8 cellular contexts compared by ENCODE assay signal in the genomic region with DNA sequence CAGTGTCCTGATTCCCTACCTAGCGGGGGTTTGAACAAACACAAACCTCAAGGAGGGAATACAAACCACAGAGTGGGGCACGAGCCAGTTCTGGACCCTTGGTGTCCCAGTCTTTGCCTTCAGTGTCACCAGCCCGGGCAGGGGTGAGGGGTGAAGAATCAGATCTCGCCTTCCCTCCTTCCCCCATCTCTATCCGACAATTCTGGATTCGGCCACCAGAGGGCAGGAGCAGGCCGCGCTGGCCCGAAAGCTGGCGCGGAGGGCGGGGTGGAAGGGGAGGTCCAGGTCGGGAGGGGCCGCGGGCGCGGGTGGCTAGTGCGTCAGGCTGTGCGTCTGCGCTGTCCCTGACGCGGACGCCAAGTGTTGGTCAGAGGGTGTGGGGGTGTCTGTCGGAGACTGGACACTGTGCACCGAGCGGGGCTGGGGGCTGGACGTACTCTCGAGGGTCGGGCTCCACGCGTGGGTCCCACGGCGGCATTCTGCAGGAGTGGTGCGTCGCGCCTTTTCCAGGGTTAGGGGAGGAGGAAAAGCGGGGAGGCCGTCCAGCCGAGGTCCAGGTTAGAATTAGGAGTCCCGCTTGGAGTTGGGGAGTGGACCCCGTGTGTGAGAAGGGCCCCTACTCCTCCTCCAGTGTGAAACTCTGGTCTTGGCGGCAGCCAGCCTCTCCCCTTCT. TPM values are rescaled to one million over a fixed set of nuclear protein-coding genes. Genes with fewer than 3 reads are reported as not detected.
DNase-seq lines count a peak whose midpoint lies in the region; ATAC-seq, FAIRE-seq and TF ChIP-seq lines count a peak whose summit lies in the region.

No MANE protein-coding gene starts in this region.

- no peaks in the 10 kb centered on the region for H3K9me3 Mint-ChIP-seq in activated T-helper 17 cell treated with anti-CD3 and anti-CD28 coated beads, Interleukin-2, amount 50 U/mL, for 72 hours

- H2AFZ ChIP-seq in Karpas-422 (ENCODE audit: low read length) (no peak overlapping the region), neural cell (ENCODE audit: low read depth, low read length) (no peak overlapping the region)

- H3K4me3 ChIP-seq in Karpas-422 (ENCODE audit: low read length) (no peak overlapping the region), neural cell (ENCODE audit: low read length) (peak overlapping the region; percentile 63)

- no peaks in the 10 kb centered on the region for H3F3A ChIP-seq in neural cell (ENCODE audit: insufficient read depth, low read length, poor library complexity, severe bottlenecking)

- TF ChIP-seq EP300 in neural cell (conservative IDR thresholded peaks at IDR 0.05; ENCODE audit: poor library complexity, severe bottlenecking): no peak

- H3K9me3 ChIP-seq in Karpas-422 (ENCODE audit: low read length): no peaks in the 10 kb centered on the region
- no peaks in the 10 kb centered on the region for H3K9me3 ChIP-seq in neural cell (ENCODE audit: low read length)

- H3K79me2 ChIP-seq in Karpas-422 (ENCODE audit: low read length) (no peaks in the 10 kb centered on the region), neural cell (replicated peaks; ENCODE audit: insufficient read depth, low read length) (no peaks in the 10 kb centered on the region)

- H3K36me3 Mint-ChIP-seq in activated T-helper 17 cell treated with anti-CD3 and anti-CD28 coated beads, Interleukin-2, amount 50 U/mL, for 72 hours (ENCODE audit: low read depth): no peaks in the 10 kb centered on the region

- no peak overlapping the region for H3K27ac Mint-ChIP-seq in activated T-helper 17 cell treated with anti-CD3 and anti-CD28 coated beads, Interleukin-2, amount 50 U/mL, for 72 hours

- peak; percentile 38 for DNase-seq in NK-92 treated with Interleukin-12 subunit alpha and Interleukin-12 subunit beta, amount 100 ng/mL, for 24 hours (lab: John Stamatoyannopoulos, UW)
- DNase-seq in NK-92 (lab: John Stamatoyannopoulos, UW; ENCODE audit: unreplicated experiment) (no peak), Karpas-422 (peak; percentile 93), RCC 7860 (ENCODE audit: low spot score) (peak; percentile 63), fibroblast of the conjunctiva (ENCODE audit: low read depth) (peak; percentile 51)
- peak; percentile 93 for DNase-seq in stimulated activated naive CD8-positive, alpha-beta T cell treated with anti-CD3 and anti-CD28 coated beads, Interleukin-15, Interleukin-2, amounts not matched to agents 100 U/mL and 50 U/mL, for 24 hours

- H3K4me1 ChIP-seq in Karpas-422 (ENCODE audit: low read length): no peaks in the 10 kb centered on the region

- H3K4me2 ChIP-seq in Karpas-422 (ENCODE audit: low read depth, low read length, poor library complexity, severe bottlenecking) (peak overlapping the region; percentile 10), neural cell (ENCODE audit: low read length) (peak overlapping the region; percentile 59)

- no peaks in the 10 kb centered on the region for H3K9me2 ChIP-seq in Karpas-422 (replicated peaks; ENCODE audit: insufficient read depth, low read length)
- H3K9me2 ChIP-seq in neural cell (ENCODE audit: insufficient read depth, low read length): no peaks in the 10 kb centered on the region

- H3K9ac ChIP-seq in Karpas-422 (ENCODE audit: low read length) (no peak overlapping the region), neural cell (ENCODE audit: low read length) (no peak overlapping the region)

- peak; percentile 87 for TF ChIP-seq CTCF in neural cell (IDR thresholded peaks at IDR 0.05; ENCODE audit: poor library complexity, severe bottlenecking)

- H3K4me3 Mint-ChIP-seq in activated T-helper 17 cell treated with anti-CD3 and anti-CD28 coated beads, Interleukin-2, amount 50 U/mL, for 72 hours: no peak overlapping the region

- ATAC-seq in activated T-helper 17 cell treated with anti-CD3 and anti-CD28 coated beads, Interleukin-2, amount 50 U/mL, for 72 hours (replicated peaks): peak; percentile 77
- peak; percentile 67 for ATAC-seq in stimulated activated naive CD8-positive, alpha-beta T cell treated with anti-CD3 and anti-CD28 coated beads, Interleukin-15, Interleukin-2, amounts not matched to agents 100 U/mL and 50 U/mL, for 24 hours

- H3K27me3 ChIP-seq in Karpas-422 (ENCODE audit: low read length) (no peaks in the 10 kb centered on the region), neural cell (ENCODE audit: insufficient read depth, low read depth, low read length) (peaks cover 98% of the 10 kb centered on the region)

- peak; percentile 77 for TF ChIP-seq RAD21 in neural cell (conservative IDR thresholded peaks at IDR 0.05)

- H3K4me1 Mint-ChIP-seq in activated T-helper 17 cell treated with anti-CD3 and anti-CD28 coated beads, Interleukin-2, amount 50 U/mL, for 72 hours: no peaks in the 10 kb centered on the region

- no peak for FAIRE-seq in RCC 7860 (lab: Jason Lieb, UNC)

- H4K20me1 ChIP-seq in Karpas-422 (ENCODE audit: insufficient read depth, low read depth, low read length): no peaks in the 10 kb centered on the region
- no peaks in the 10 kb centered on the region for H4K20me1 ChIP-seq in neural cell (ENCODE audit: insufficient read depth)

- H3K27me3 Mint-ChIP-seq in activated T-helper 17 cell treated with anti-CD3 and anti-CD28 coated beads, Interleukin-2, amount 50 U/mL, for 72 hours: peaks cover 41% of the 10 kb centered on the region

- H3K27ac ChIP-seq in Karpas-422 (ENCODE audit: low read length): no peak overlapping the region
- H3K27ac ChIP-seq in neural cell (ENCODE audit: low read length): no peak overlapping the region

- H3K36me3 ChIP-seq in Karpas-422 (ENCODE audit: insufficient read depth, low read length): no peaks in the 10 kb centered on the region
- no peaks in the 10 kb centered on the region for H3K36me3 ChIP-seq in neural cell (ENCODE audit: insufficient read depth, low read length)

TF ChIP-seq in neural cell, 6 proteins besides CTCF, POLR2A, EP300 and RAD21:
- no peak for TF ChIP-seq POLR2AphosphoS5 (IDR thresholded peaks at IDR 0.05)
- peak; percentile 82 for TF ChIP-seq SMC3 (conservative IDR thresholded peaks at IDR 0.05; ENCODE audit: poor library complexity)

RNA-seq across cellular contexts. Expression of a gene that starts 2.9 kb away (rescaled TPM):
- total RNA-seq in Karpas-422 (2014; rRNA removed; shearing (Covaris generic); ENCODE audit: low replicate concordance): not detected in 2 replicates
- total RNA-seq in activated T-helper 17 cell treated with anti-CD3 and anti-CD28 coated beads, Interleukin-2, amount 50 U/mL, for 72 hours: not detected
- not detected in 2 replicates for polyA plus RNA-seq in neural cell
- not detected in 2 replicates for polyA minus RNA-seq in neural cell

RNA-seq across cellular contexts. Expression of a gene that starts 11.1 kb away (rescaled TPM):
- total RNA-seq in Karpas-422 (2014; rRNA removed; shearing (Covaris generic); ENCODE audit: low replicate concordance): not detected in 2 replicates
- total RNA-seq in activated T-helper 17 cell treated with anti-CD3 and anti-CD28 coated beads, Interleukin-2, amount 50 U/mL, for 72 hours: not detected
- polyA plus RNA-seq in neural cell: not detected in 2 replicates
- polyA minus RNA-seq in neural cell: not detected in 2 replicates

RNA-seq across cellular contexts. Expression of a gene that starts 36.6 kb away (rescaled TPM):
- 0.61 TPM in 1 of 2 replicates, not detected in the other for total RNA-seq in Karpas-422 (2014; rRNA removed; shearing (Covaris generic); ENCODE audit: low replicate concordance)
- total RNA-seq in activated T-helper 17 cell treated with anti-CD3 and anti-CD28 coated beads, Interleukin-2, amount 50 U/mL, for 72 hours: not detected
- polyA plus RNA-seq in neural cell: 2.0 and 3.1 TPM in 2 replicates
- polyA minus RNA-seq in neural cell: 6.7 and 8.5 TPM in 2 replicates

RNA-seq across cellular contexts. Expression of a gene that starts 45.2 kb away (rescaled TPM):
- 0.11 TPM in 1 of 2 replicates, not detected in the other for total RNA-seq in Karpas-422 (2014; rRNA removed; shearing (Covaris generic); ENCODE audit: low replicate concordance)
- not detected for total RNA-seq in activated T-helper 17 cell treated with anti-CD3 and anti-CD28 coated beads, Interleukin-2, amount 50 U/mL, for 72 hours
- polyA plus RNA-seq in neural cell: 1.1 and 1.7 TPM in 2 replicates
- polyA minus RNA-seq in neural cell: 0.24 and 0.46 TPM in 2 replicates
